Comparison of ENCODE assay signal across 1 cellular context in the genomic region with DNA sequence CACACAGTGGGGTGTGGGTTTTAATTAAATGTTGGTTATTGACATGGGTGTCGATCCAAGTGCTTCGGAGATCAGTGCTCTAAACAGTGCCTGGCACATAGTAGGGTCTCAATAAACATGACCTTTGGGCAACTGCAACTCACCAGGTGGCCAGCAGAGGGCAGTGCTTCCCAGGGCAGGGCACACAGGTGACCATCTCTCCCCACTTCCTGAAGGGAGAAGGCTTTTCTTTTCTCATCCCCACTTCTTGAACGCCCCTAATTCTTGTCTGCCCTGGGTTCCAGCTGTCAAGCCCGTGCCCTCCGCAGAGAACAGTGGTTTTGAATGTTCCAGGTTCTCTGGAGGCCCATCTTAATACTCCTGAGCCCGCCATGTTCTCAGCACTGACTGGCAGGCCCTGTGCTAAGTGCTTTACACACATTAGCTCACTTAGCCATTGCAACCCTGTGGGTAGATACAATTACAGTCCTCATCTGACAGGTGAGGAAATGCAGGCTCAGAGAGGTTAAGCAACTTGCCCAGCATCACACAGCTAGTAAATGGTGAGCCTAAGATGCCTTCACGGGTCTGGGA.
TF ChIP-seq lines count a peak whose summit lies in the region.

No MANE protein-coding gene starts in this region.

TF ChIP-seq in endothelial cell of umbilical vein, 7 proteins besides CTCF, POLR2A, EP300 and RAD21 (continued from another document):
- no peak for TF ChIP-seq FOS (IDR thresholded peaks at IDR 0.05; ENCODE audit: borderline replicate concordance, insufficient read depth, low read length)
